In genomic region chr11:46554205-46555162, GRCh38 we compare ENCODE assay signal across 8 cellular contexts. TPM values are rescaled to one million over a fixed set of nuclear protein-coding genes. Genes with fewer than 3 reads are reported as not detected.
DNase-seq lines count a peak whose midpoint lies in the region; ATAC-seq and TF ChIP-seq lines count a peak whose summit lies in the region.

No MANE protein-coding gene starts in this region.

- peaks cover 2% of the 10 kb centered on the region for H3K36me3 Mint-ChIP-seq in T-helper 2 cell treated with Interferon-gamma antibody and Interleukin-4, amounts not matched to agents 5 μg/mL and 100 μg/mL, for 36 hours (ENCODE audit: low read depth)

- H3K27ac Mint-ChIP-seq in T-helper 2 cell treated with Interferon-gamma antibody and Interleukin-4, amounts not matched to agents 5 μg/mL and 100 μg/mL, for 36 hours = peak overlapping the region; percentile 61

- H3K9me3 Mint-ChIP-seq in T-helper 2 cell treated with Interferon-gamma antibody and Interleukin-4, amounts not matched to agents 5 μg/mL and 100 μg/mL, for 36 hours = no peaks in the 10 kb centered on the region

- H3K27me3 Mint-ChIP-seq in T-helper 2 cell treated with Interferon-gamma antibody and Interleukin-4, amounts not matched to agents 5 μg/mL and 100 μg/mL, for 36 hours (ENCODE audit: low read depth) = no peaks in the 10 kb centered on the region

- peak; percentile 81 for ATAC-seq in SK-N-SH treated with all-trans-retinoic acid at 6 μM for 48 hours
- no peak for ATAC-seq in HG02610 (IDR thresholded peaks at IDR 0.05; ENCODE audit: unreplicated experiment)

- H3K4me1 Mint-ChIP-seq in T-helper 2 cell treated with Interferon-gamma antibody and Interleukin-4, amounts not matched to agents 5 μg/mL and 100 μg/mL, for 36 hours (ENCODE audit: low read depth) = peaks cover 45% of the 10 kb centered on the region

- H3K4me3 Mint-ChIP-seq in T-helper 2 cell treated with Interferon-gamma antibody and Interleukin-4, amounts not matched to agents 5 μg/mL and 100 μg/mL, for 36 hours = peak overlapping the region; percentile 60

- no peak for DNase-seq in T-helper 2 cell treated with Interferon-gamma antibody and Interleukin-4, amounts not matched to agents 5 μg/mL and 100 μg/mL, for 36 hours (ENCODE audit: low spot score)
- no peak for DNase-seq in T-helper 2 cell
- peak; percentile 44 for DNase-seq in fibroblast of the conjunctiva (ENCODE audit: low read depth)
- peak; percentile 47 for DNase-seq in pulmonary artery endothelial cell (ENCODE audit: low read depth, low spot score)
- no peak for DNase-seq in DMS79 (lab: John Stamatoyannopoulos, UW)
- no peak for DNase-seq in NCI-H1436 (lab: John Stamatoyannopoulos, UW)

TF ChIP-seq in SK-N-SH treated with all-trans-retinoic acid at 6 μM for 48 hours, 23 proteins besides CTCF, POLR2A, EP300 and RAD21:
- TF ChIP-seq ZFP3 (CRISPR knock-in tag; IDR thresholded peaks at IDR 0.05) (no peak), ISL1 (CRISPR knock-in tag; IDR thresholded peaks at IDR 0.05) (peak; percentile 39; the same call in 1 of the 2 replicates)
TF ChIP-seq in SK-N-SH treated with all-trans-retinoic acid at 6 μM for 48 hours: peak in this region for 1.

RNA-seq across cellular contexts. Expression of gene AMBRA1, which starts 39.3 kb away (rescaled TPM):
- 15.8 and 16.7 TPM in 2 replicates for total RNA-seq in pulmonary artery endothelial cell

Comparison
In these comparisons a context has a peak if more than half of its experiments do, and no peak if none do; other contexts are left out.
1. DNase-seq: peak in fibroblast of the conjunctiva (single experiment) and pulmonary artery endothelial cell (single experiment); none in T-helper 2 cell treated with Interferon-gamma antibody and Interleukin-4, amounts not matched to agents 5 μg/mL and 100 μg/mL, for 36 hours (single experiment), T-helper 2 cell (0 of 5), DMS79 (single experiment) and NCI-H1436 (single experiment).